In genomic region chr1:180524915-180525695, GRCh38 we compare ENCODE assay signal across 3 cellular contexts.
TF ChIP-seq lines count a peak whose summit lies in the region.

No MANE protein-coding gene starts in this region.

TF ChIP-seq in SK-N-SH, 30 proteins besides CTCF, POLR2A, EP300 and RAD21:
- TF ChIP-seq ELF1 (IDR thresholded peaks at IDR 0.05), result no peak
- no peak for TF ChIP-seq NFIC (IDR thresholded peaks at IDR 0.05; ENCODE audit: borderline replicate concordance)
- no peak for TF ChIP-seq RCOR1 (IDR thresholded peaks at IDR 0.05; ENCODE audit: low read length)
- TF ChIP-seq REST (IDR thresholded peaks at IDR 0.05; ENCODE audit: low read depth, low read length), result no peak
- TF ChIP-seq SIN3A (IDR thresholded peaks at IDR 0.05; ENCODE audit: borderline replicate concordance, low read depth, low read length), result no peak
- TF ChIP-seq FOXM1 (IDR thresholded peaks at IDR 0.05; ENCODE audit: low read depth), result no peak

TF ChIP-seq in SK-N-SH treated with all-trans-retinoic acid at 6 μM for 48 hours, 23 proteins besides CTCF, POLR2A, EP300 and RAD21:
- TF ChIP-seq CREB5 (CRISPR knock-in tag; IDR thresholded peaks at IDR 0.05; ENCODE audit: low read depth) (no peak), ARNTL (CRISPR knock-in tag; IDR thresholded peaks at IDR 0.05; ENCODE audit: borderline replicate concordance, low read depth) (no peak), ZFP30 (CRISPR knock-in tag; IDR thresholded peaks at IDR 0.05) (no peak), ESRRG (CRISPR knock-in tag; IDR thresholded peaks at IDR 0.05) (no peak), PATZ1 (CRISPR knock-in tag; IDR thresholded peaks at IDR 0.05; ENCODE audit: borderline replicate concordance) (no peak), ISL1 (CRISPR knock-in tag; IDR thresholded peaks at IDR 0.05) (no peak), CSDC2 (CRISPR knock-in tag; IDR thresholded peaks at IDR 0.05) (no peak), OSR1 (CRISPR knock-in tag; IDR thresholded peaks at IDR 0.05) (no peak), PPARA (CRISPR knock-in tag; IDR thresholded peaks at IDR 0.05; ENCODE audit: borderline replicate concordance) (no peak), ZC3H10 (CRISPR knock-in tag; IDR thresholded peaks at IDR 0.05) (no peak)

TF ChIP-seq in endothelial cell of umbilical vein, 7 proteins besides CTCF, POLR2A, EP300 and RAD21:
- TF ChIP-seq MAX (IDR thresholded peaks at IDR 0.05; ENCODE audit: insufficient read depth, insufficient read length) (no peak), EZH2 (IDR thresholded peaks at IDR 0.05; ENCODE audit: borderline replicate concordance, low read depth, low read length, severe bottlenecking) (no peak)
